8 cellular contexts compared by ENCODE assay signal in genomic region chr11:59172345-59173079, GRCh38. TPM values are rescaled to one million over a fixed set of nuclear protein-coding genes. Genes with fewer than 3 reads are reported as not detected.
A peak's percentile ranks its signal among the peaks of the same experiment; 100 is the strongest.
DNase-seq lines count a peak whose midpoint lies in the region; ATAC-seq and TF ChIP-seq lines count a peak whose summit lies in the region.

No MANE protein-coding gene starts in this region.

- no peaks in the 10 kb centered on the region for H3K36me3 ChIP-seq in OCI-LY7 (ENCODE audit: insufficient read depth, low read length)

- peaks cover 9% of the 10 kb centered on the region for H3K36me3 Mint-ChIP-seq in MCF 10A (ENCODE audit: insufficient read depth, unreplicated experiment)
- no peaks in the 10 kb centered on the region for H3K36me3 Mint-ChIP-seq in stimulated activated naive CD8-positive, alpha-beta T cell treated with anti-CD3 and anti-CD28 coated beads, Interleukin-15, Interleukin-2, amounts not matched to agents 100 ng/mL and 50 ng/mL, for 24 hours (ENCODE audit: low read depth)

- peak overlapping the region; percentile 88 for H3K27ac Mint-ChIP-seq in MCF 10A (ENCODE audit: low read depth, unreplicated experiment)
- H3K27ac Mint-ChIP-seq in stimulated activated naive CD8-positive, alpha-beta T cell treated with anti-CD3 and anti-CD28 coated beads, Interleukin-15, Interleukin-2, amounts not matched to agents 100 ng/mL and 50 ng/mL, for 24 hours: no peak overlapping the region

- no peaks in the 10 kb centered on the region for H3K9me3 Mint-ChIP-seq in MCF 10A (ENCODE audit: unreplicated experiment)
- H3K9me3 Mint-ChIP-seq in stimulated activated naive CD8-positive, alpha-beta T cell treated with anti-CD3 and anti-CD28 coated beads, Interleukin-15, Interleukin-2, amounts not matched to agents 100 ng/mL and 50 ng/mL, for 24 hours: no peaks in the 10 kb centered on the region

- peaks cover 36% of the 10 kb centered on the region for H3K4me1 Mint-ChIP-seq in MCF 10A (ENCODE audit: insufficient read depth, unreplicated experiment)
- peaks cover 14% of the 10 kb centered on the region for H3K4me1 Mint-ChIP-seq in stimulated activated naive CD8-positive, alpha-beta T cell treated with anti-CD3 and anti-CD28 coated beads, Interleukin-15, Interleukin-2, amounts not matched to agents 100 ng/mL and 50 ng/mL, for 24 hours (ENCODE audit: low read depth)

- H3K27ac ChIP-seq in OCI-LY7 (ENCODE audit: low read depth, low read length, poor library complexity, severe bottlenecking): no peak overlapping the region

- peak overlapping the region; percentile 95; the same call in 1 of the 2 replicates for H2AFZ ChIP-seq in OCI-LY7 (ENCODE audit: low read length)

- POLR2A ChIA-PET in OCI-LY7 (lab: Charles Lee) (interaction anchor here (0.6 to 2.0 kb wide), 3 partner anchors 13 to 30 kb away, joined by 3 to 7 read pairs (median 6); no protein-coding TSS in a partner anchor), MCF 10A (lab: Yijun Ruan, JAX) (interaction anchor here (0.6 to 4.4 kb wide), 20 partner anchors 9 to 1561 kb away, joined by 3 to 39 read pairs (median 4); partner anchors contain the start of genes FAM111A, OSBP and STX3)

- H4K20me1 ChIP-seq in OCI-LY7 (ENCODE audit: insufficient read depth, low read length): no peaks in the 10 kb centered on the region

- H3K4me3 Mint-ChIP-seq in MCF 10A (ENCODE audit: unreplicated experiment): no peak overlapping the region
- peak overlapping the region; percentile 78 for H3K4me3 Mint-ChIP-seq in stimulated activated naive CD8-positive, alpha-beta T cell treated with anti-CD3 and anti-CD28 coated beads, Interleukin-15, Interleukin-2, amounts not matched to agents 100 ng/mL and 50 ng/mL, for 24 hours

- no peak for TF ChIP-seq CTCF in OCI-LY7 (conservative IDR thresholded peaks at IDR 0.05; ENCODE audit: low read length)
- no peak for TF ChIP-seq CTCF in MCF 10A (IDR thresholded peaks at IDR 0.05; ENCODE audit: unreplicated experiment)

- H3K4me1 ChIP-seq in OCI-LY7 (ENCODE audit: insufficient read depth, low read length, poor library complexity, severe bottlenecking): peaks cover 11% of the 10 kb centered on the region

- BruUV-seq in OCI-LY7 (replicated peaks; lab: Mats Ljungman, UMichigan) (no TSS peak), MCF 10A (replicated peaks; lab: Mats Ljungman, UMichigan) (no TSS peak)

- intact Hi-C loops in OCI-LY7 (cut with micrococcal nuclease; ENCODE audit: unreplicated experiment) (no loop called here), MCF 10A (cut with micrococcal nuclease) (no loop called here)

- H3K9me2 ChIP-seq in OCI-LY7 (ENCODE audit: insufficient read depth, low read length): no peaks in the 10 kb centered on the region

- peak overlapping the region; percentile 100 for H3K4me2 ChIP-seq in OCI-LY7 (ENCODE audit: low read length)

- ATAC-seq in HG02678 (IDR thresholded peaks at IDR 0.05; ENCODE audit: unreplicated experiment): peak; percentile 30

- no peaks in the 10 kb centered on the region for H3K27me3 Mint-ChIP-seq in MCF 10A (ENCODE audit: insufficient read depth, unreplicated experiment)
- H3K27me3 Mint-ChIP-seq in stimulated activated naive CD8-positive, alpha-beta T cell treated with anti-CD3 and anti-CD28 coated beads, Interleukin-15, Interleukin-2, amounts not matched to agents 100 ng/mL and 50 ng/mL, for 24 hours: peaks cover 19% of the 10 kb centered on the region

- CTCF ChIA-PET in OCI-LY7 (lab: Charles Lee; ENCODE audit: unreplicated experiment): interaction anchor here (1.0 to 1.4 kb wide), 3 partner anchors 14 to 264 kb away, joined by 3 to 7 read pairs (median 3); partner anchors contain the start of gene OR5A1
- CTCF ChIA-PET in MCF 10A (lab: Yijun Ruan, JAX): interaction anchor here (0.5 to 27.3 kb wide), 33 partner anchors 10 to 1672 kb away, joined by 3 to 530 read pairs (median 4); partner anchors contain the start of genes FAM111A and MPEG1

- no peaks in the 10 kb centered on the region for H3K9me3 ChIP-seq in OCI-LY7 (ENCODE audit: low read length)

- H3K4me3 ChIP-seq in OCI-LY7 (ENCODE audit: low read depth, low read length, poor library complexity, severe bottlenecking): peak overlapping the region; percentile 77

- DNase-seq in NCI-H526 (lab: John Stamatoyannopoulos, UW): peak; percentile 57 to 83
- no peak for DNase-seq in NCI-H526 treated with DMSO at 0.1 percent for 48 hours (lab: John Stamatoyannopoulos, UW)
- DNase-seq in OCI-LY7 (ENCODE audit: low spot score): peak; percentile 66
- peak; percentile 14 for DNase-seq in MCF 10A (ENCODE audit: unreplicated experiment)
- peak; percentile 37 for DNase-seq in kidney tubule cell (ENCODE audit: low spot score)
- DNase-seq in middle frontal gyrus (ENCODE audit: extremely low spot score, low spot score): no peak

- no peaks in the 10 kb centered on the region for H3K79me2 ChIP-seq in OCI-LY7 (ENCODE audit: insufficient read depth, low read depth, low read length)

RNA-seq across cellular contexts. Expression of gene DTX4, which starts 0.6 kb away (rescaled TPM):
- total RNA-seq in OCI-LY7 (2014; rRNA removed; shearing (Covaris generic)): 0.70 and 1.4 TPM in 2 replicates
- total RNA-seq in OCI-LY7 (2022) (9.4 and 9.9 TPM in 2 replicates), MCF 10A (2022) (3.4 and 4.2 TPM in 2 replicates)

RNA-seq across cellular contexts. Expression of gene FAM111A, which starts 29.9 kb away (rescaled TPM):
- 80.8 and 83.9 TPM in 2 replicates for total RNA-seq in OCI-LY7 (2014; rRNA removed; shearing (Covaris generic))
- 93.7 and 99.8 TPM in 2 replicates for total RNA-seq in OCI-LY7 (2022)
- total RNA-seq in MCF 10A (2022): 26.3 and 27.7 TPM in 2 replicates

RNA-seq across cellular contexts. Expression of gene MPEG1, which starts 40.2 kb away (rescaled TPM):
- 0.06 TPM in 1 of 2 replicates, not detected in the other for total RNA-seq in OCI-LY7 (2014; rRNA removed; shearing (Covaris generic))
- total RNA-seq in OCI-LY7 (2022): 12.4 and 13.5 TPM in 2 replicates
- total RNA-seq in MCF 10A (2022): not detected in 2 replicates

Comparison
In these comparisons a context has a peak if more than half of its experiments do, and no peak if none do; other contexts are left out.
1. DNase-seq: peak in NCI-H526 (2 of 2), OCI-LY7 (single experiment), MCF 10A (single experiment) and kidney tubule cell (single experiment); none in NCI-H526 treated with DMSO at 0.1 percent for 48 hours (single experiment) and middle frontal gyrus (single experiment).